Comparison of ENCODE assay signal across 12 cellular contexts in the genomic region with DNA sequence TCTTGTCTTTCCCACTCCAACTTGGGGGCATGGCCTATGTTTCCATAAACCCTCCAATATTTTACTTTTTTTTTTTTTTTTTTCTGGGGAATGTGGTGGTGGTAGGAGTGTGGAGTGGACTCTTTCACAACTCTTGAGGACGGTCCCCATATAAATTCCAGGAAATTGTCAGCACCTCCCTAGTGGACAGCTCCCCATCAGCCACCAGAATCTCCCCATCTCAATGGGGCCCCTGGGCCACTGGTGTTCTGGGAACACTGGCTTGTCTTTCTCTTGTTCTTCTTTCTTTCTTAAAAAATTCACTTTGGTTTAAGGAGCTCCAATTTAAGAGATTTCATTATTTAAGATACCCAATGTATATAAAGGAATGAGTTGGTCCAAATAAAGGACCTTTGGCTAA.
A peak's percentile ranks its signal among the peaks of the same experiment; 100 is the strongest.
DNase-seq lines count a peak whose midpoint lies in the region; ATAC-seq, FAIRE-seq and TF ChIP-seq lines count a peak whose summit lies in the region.
"Had no signal": no experiment of that assay in that cellular context is flagged by ENCODE, and none has a peak within 500 bp of the region (broad histone marks: within the 10 kb centered on the region; RNA-seq: fewer than 3 reads in every experiment).

No MANE protein-coding gene starts in this region.

- 55% methylated on average over 1 of the region's 1 CpG for WGBS in esophagus muscularis mucosa

- no peaks in the 10 kb centered on the region for H3F3A ChIP-seq in GM23338 (replicated peaks; ENCODE audit: low read depth)

- H3K27ac ChIP-seq in GM23338 (ENCODE audit: low read depth): no peak overlapping the region
- H3K27ac ChIP-seq in esophagus muscularis mucosa (replicated peaks in 1 of 4): peak overlapping the region; percentile 25 to 65 (median 30)
- peak overlapping the region; percentile 74 for H3K27ac ChIP-seq in osteoblast (ENCODE audit: low read depth, low read length)
- H3K27ac ChIP-seq: VCaP had no signal

- no peaks in the 10 kb centered on the region for H3K9me3 ChIP-seq in esophagus muscularis mucosa
- no peaks in the 10 kb centered on the region for H3K9me3 ChIP-seq in osteoblast (ENCODE audit: low read depth, low read length)

- no peaks in the 10 kb centered on the region; the same call in 2 of the 3 replicates for H3K36me3 Mint-ChIP-seq in GM23338 (ENCODE audit: low read depth)

- TF ChIP-seq POLR2A in esophagus muscularis mucosa (IDR thresholded peaks at IDR 0.05; ENCODE audit: low read depth): no peak

- no peak overlapping the region for H3K4me2 ChIP-seq in GM23338
- no peak overlapping the region for H3K4me2 ChIP-seq in osteoblast (ENCODE audit: insufficient read depth, low read length)

- H3K4me1 Mint-ChIP-seq in GM23338: no peaks in the 10 kb centered on the region

- intact Hi-C loops in esophagus muscularis mucosa (cut with DNase I): loop anchor here (10.0 kb wide), 1 partner anchor 536 kb away; no protein-coding TSS in a partner anchor

- no peak for TF ChIP-seq CTCF in GM23338 (conservative IDR thresholded peaks at IDR 0.05; ENCODE audit: low read depth in 2 of 2)
- TF ChIP-seq CTCF in esophagus muscularis mucosa (IDR thresholded peaks at IDR 0.05): no peak
- no peak for TF ChIP-seq CTCF in osteoblast (IDR thresholded peaks at IDR 0.05; ENCODE audit: extremely low read depth, low read depth, low read length)

- no peak for FAIRE-seq in frontal cortex (lab: Jason Lieb, UNC)

- H3K9me2 ChIP-seq in GM23338 (ENCODE audit: insufficient read depth): no peaks in the 10 kb centered on the region

- no peaks in the 10 kb centered on the region; the same call in 2 of the 3 replicates for H3K9me3 Mint-ChIP-seq in GM23338
- H3K9me3 Mint-ChIP-seq: activated T-cell treated with anti-CD3 and anti-CD28 coated beads, Interleukin-2, amount 50 U/mL, for 24 hours had no signal

- no peak for TF ChIP-seq EP300 in esophagus muscularis mucosa (IDR thresholded peaks at IDR 0.05)

- H2AFZ ChIP-seq in GM23338: no peak overlapping the region
- no peak overlapping the region for H2AFZ ChIP-seq in osteoblast (ENCODE audit: low read length)

- no peaks in the 10 kb centered on the region for H3K4me1 ChIP-seq in GM23338 (ENCODE audit: insufficient read depth)
- peaks cover 12 to 67% (median 48%) of the 10 kb centered on the region in 4 donors for H3K4me1 ChIP-seq in esophagus muscularis mucosa
- H3K4me1 ChIP-seq in osteoblast (ENCODE audit: insufficient read depth, low read length): peaks cover 69% of the 10 kb centered on the region

- H3K27ac Mint-ChIP-seq in GM23338: no peak overlapping the region
- H3K27ac Mint-ChIP-seq: activated T-cell treated with anti-CD3 and anti-CD28 coated beads, Interleukin-2, amount 50 U/mL, for 24 hours had no signal

- H3K36me3 ChIP-seq in GM23338 (ENCODE audit: insufficient read depth): no peaks in the 10 kb centered on the region
- H3K36me3 ChIP-seq in esophagus muscularis mucosa: no peaks in the 10 kb centered on the region
- H3K36me3 ChIP-seq in osteoblast (ENCODE audit: insufficient read depth, low read length): no peaks in the 10 kb centered on the region

- H3K4me3 ChIP-seq in GM23338 (no peak overlapping the region), esophagus muscularis mucosa (no peak overlapping the region), osteoblast (ENCODE audit: insufficient read depth, low read length) (no peak overlapping the region)

- H4K20me1 ChIP-seq in GM23338 (replicated peaks; ENCODE audit: insufficient read depth): no peaks in the 10 kb centered on the region
- H4K20me1 ChIP-seq in osteoblast (ENCODE audit: insufficient read depth, low read length): no peaks in the 10 kb centered on the region

- H3K27me3 ChIP-seq in GM23338 (ENCODE audit: insufficient read depth) (no peaks in the 10 kb centered on the region), esophagus muscularis mucosa (no peaks in the 10 kb centered on the region), osteoblast (ENCODE audit: insufficient read depth, low read length) (no peaks in the 10 kb centered on the region)

- H3K79me2 ChIP-seq in GM23338 (replicated peaks; ENCODE audit: insufficient read depth) (no peaks in the 10 kb centered on the region), osteoblast (ENCODE audit: insufficient read depth, low read length) (no peaks in the 10 kb centered on the region)

- H3K4me3 Mint-ChIP-seq in GM23338: no peak overlapping the region
- H3K4me3 Mint-ChIP-seq: activated T-cell treated with anti-CD3 and anti-CD28 coated beads, Interleukin-2, amount 50 U/mL, for 24 hours had no signal

- peak; percentile 52 for ATAC-seq in GM23338
- ATAC-seq: left colon had no signal

- peaks cover 2% of the 10 kb centered on the region for H3K27me3 Mint-ChIP-seq in GM23338 (ENCODE audit: insufficient read depth, low read depth, poor library complexity)

- peak; percentile 69 for DNase-seq in GM23338 (ENCODE audit: low spot score)
- DNase-seq in esophagus muscularis mucosa (ENCODE audit: extremely low spot score): peak; percentile 68
- no peak for DNase-seq in osteoblast (ENCODE audit: insufficient read length, low spot score, missing footprints)
- no peak for DNase-seq in occipital lobe (lab: John Stamatoyannopoulos, UW)
- DNase-seq in frontal cortex (ENCODE audit: low spot score in 2 of 2): no peak
- no peak for DNase-seq in activated gamma-delta T cell treated with Interleukin-2 at 50 U/mL for 16 hours
- DNase-seq in stimulated activated CD4-positive, alpha-beta T cell treated with anti-CD3 and anti-CD28 coated beads, Interleukin-4, amount 100 ng/mL, for 24 hours: no peak
- DNase-seq: activated T-cell treated with anti-CD3 and anti-CD28 coated beads, Interleukin-2, amount 50 U/mL, for 24 hours; caudate nucleus; left colon had no signal

TF ChIP-seq in PFSK-1, 5 proteins besides CTCF, POLR2A, EP300 and RAD21:
- TF ChIP-seq FOXP2 (optimal IDR thresholded peaks at IDR 0.05; ENCODE audit: borderline replicate concordance, extremely low read depth, extremely low read length, insufficient read depth) (no peak), TAF1 (IDR thresholded peaks at IDR 0.05; ENCODE audit: borderline replicate concordance, insufficient read depth, low read length) (no peak), SIN3A (IDR thresholded peaks at IDR 0.05; ENCODE audit: borderline replicate concordance, insufficient read depth, low read length) (no peak), POLR2AphosphoS5 (IDR thresholded peaks at IDR 0.05; ENCODE audit: low read depth, low read length) (no peak)
- TF ChIP-seq, protein P1, sequence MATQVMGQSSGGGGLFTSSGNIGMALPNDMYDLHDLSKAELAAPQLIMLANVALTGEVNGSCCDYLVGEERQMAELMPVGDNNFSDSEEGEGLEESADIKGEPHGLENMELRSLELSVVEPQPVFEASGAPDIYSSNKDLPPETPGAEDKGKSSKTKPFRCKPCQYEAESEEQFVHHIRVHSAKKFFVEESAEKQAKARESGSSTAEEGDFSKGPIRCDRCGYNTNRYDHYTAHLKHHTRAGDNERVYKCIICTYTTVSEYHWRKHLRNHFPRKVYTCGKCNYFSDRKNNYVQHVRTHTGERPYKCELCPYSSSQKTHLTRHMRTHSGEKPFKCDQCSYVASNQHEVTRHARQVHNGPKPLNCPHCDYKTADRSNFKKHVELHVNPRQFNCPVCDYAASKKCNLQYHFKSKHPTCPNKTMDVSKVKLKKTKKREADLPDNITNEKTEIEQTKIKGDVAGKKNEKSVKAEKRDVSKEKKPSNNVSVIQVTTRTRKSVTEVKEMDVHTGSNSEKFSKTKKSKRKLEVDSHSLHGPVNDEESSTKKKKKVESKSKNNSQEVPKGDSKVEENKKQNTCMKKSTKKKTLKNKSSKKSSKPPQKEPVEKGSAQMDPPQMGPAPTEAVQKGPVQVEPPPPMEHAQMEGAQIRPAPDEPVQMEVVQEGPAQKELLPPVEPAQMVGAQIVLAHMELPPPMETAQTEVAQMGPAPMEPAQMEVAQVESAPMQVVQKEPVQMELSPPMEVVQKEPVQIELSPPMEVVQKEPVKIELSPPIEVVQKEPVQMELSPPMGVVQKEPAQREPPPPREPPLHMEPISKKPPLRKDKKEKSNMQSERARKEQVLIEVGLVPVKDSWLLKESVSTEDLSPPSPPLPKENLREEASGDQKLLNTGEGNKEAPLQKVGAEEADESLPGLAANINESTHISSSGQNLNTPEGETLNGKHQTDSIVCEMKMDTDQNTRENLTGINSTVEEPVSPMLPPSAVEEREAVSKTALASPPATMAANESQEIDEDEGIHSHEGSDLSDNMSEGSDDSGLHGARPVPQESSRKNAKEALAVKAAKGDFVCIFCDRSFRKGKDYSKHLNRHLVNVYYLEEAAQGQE (IDR thresholded peaks at IDR 0.05; ENCODE audit: insufficient read depth in 1 of 2, low read depth in 2 of 2, low read length in 2 of 2): peak; percentile 85 to 95

Comparison
In these comparisons a context has a peak if more than half of its experiments do, and no peak if none do; other contexts are left out.
1. DNase-seq: peak in GM23338 (single experiment) and esophagus muscularis mucosa (single experiment); none in osteoblast (single experiment), occipital lobe (single experiment), frontal cortex (0 of 2), activated gamma-delta T cell treated with Interleukin-2 at 50 U/mL for 16 hours (single experiment) and stimulated activated CD4-positive, alpha-beta T cell treated with anti-CD3 and anti-CD28 coated beads, Interleukin-4, amount 100 ng/mL, for 24 hours (single experiment).